12 cellular contexts compared by ENCODE assay signal in the genomic region with DNA sequence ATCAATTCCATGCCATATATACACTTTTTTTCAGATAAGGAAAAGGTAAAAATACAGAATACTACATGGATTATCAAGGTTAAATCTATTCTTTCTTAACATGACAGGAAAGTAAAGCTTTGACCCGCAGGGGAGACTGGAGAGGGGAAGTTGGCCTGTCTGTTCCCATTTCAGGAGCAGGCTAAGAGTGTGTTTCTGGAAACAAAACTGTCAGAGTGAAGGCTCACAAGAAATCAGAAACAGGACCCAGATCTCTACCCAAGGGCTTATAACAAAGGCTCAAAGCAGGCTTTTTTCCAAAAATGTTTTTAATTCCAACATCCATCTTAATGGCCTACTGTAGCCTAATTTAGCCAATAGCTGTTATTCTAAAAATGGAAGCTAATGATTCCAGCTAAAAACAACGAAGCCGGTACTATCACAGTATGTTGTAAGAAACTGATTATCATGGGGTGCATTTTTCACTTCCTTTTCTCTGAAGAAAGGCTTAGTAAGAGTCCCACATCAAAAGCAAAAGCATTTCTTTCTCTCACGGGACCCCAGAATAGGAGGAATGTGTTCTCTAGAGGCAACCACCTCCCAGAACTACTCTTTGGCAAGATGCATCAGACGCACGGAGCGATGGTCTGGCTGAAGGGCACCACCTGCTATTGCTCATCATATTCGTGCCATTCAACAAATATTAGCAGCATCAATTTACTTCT. TPM values are rescaled to one million over a fixed set of nuclear protein-coding genes. Genes with fewer than 3 reads are reported as not detected.
DNase-seq lines count a peak whose midpoint lies in the region; ATAC-seq, FAIRE-seq and TF ChIP-seq lines count a peak whose summit lies in the region.
"Had no signal": no experiment of that assay in that cellular context is flagged by ENCODE, and none has a peak within 500 bp of the region (broad histone marks: within the 10 kb centered on the region; RNA-seq: fewer than 3 reads in every experiment).

No MANE protein-coding gene starts in this region.

- H3K36me3 ChIP-seq in H7 (replicated peaks; ENCODE audit: control insufficient read depth, insufficient read depth, low read length), result no peaks in the 10 kb centered on the region; the same call in 1 of the 2 replicates

- H3K27me3 ChIP-seq in H7 (ENCODE audit: control insufficient read depth, insufficient read depth, low read length), result no peaks in the 10 kb centered on the region
- H3K27me3 ChIP-seq: left lung had no signal

- no peak overlapping the region for H3K4me3 ChIP-seq in H7 (ENCODE audit: insufficient read depth, low read depth, low read length)
- H3K4me3 ChIP-seq: left lung had no signal

- FAIRE-seq in GM19239 (lab: Jason Lieb, UNC), result peak; percentile 75

- H3K9me3 Mint-ChIP-seq in IgD-negative memory B cell (no peaks in the 10 kb centered on the region), natural killer cell (no peaks in the 10 kb centered on the region)
- H3K9me3 Mint-ChIP-seq: brain had no signal

- DNase-seq in GM19239 (ENCODE audit: insufficient read length, low spot score), result no peak
- DNase-seq in pons (ENCODE audit: low spot score), result peak; percentile 52
- no peak for DNase-seq in stimulated activated CD4-positive, alpha-beta T cell treated with anti-CD3 and anti-CD28 coated beads, Interleukin-15, amount 100 ng/mL, for 24 hours
- no peak for DNase-seq in natural killer cell
- no peak for DNase-seq in H7
- DNase-seq in nucleus accumbens (lab: John Stamatoyannopoulos, UW), result no peak
- DNase-seq: left lung, NCI-H187 treated with DMSO at 0.1 percent for 48 hours, SK-N-SH had no signal

- H3K36me3 Mint-ChIP-seq in IgD-negative memory B cell, result no peaks in the 10 kb centered on the region
- no peaks in the 10 kb centered on the region for H3K36me3 Mint-ChIP-seq in natural killer cell
- H3K36me3 Mint-ChIP-seq: brain had no signal

- H3K27ac Mint-ChIP-seq in IgD-negative memory B cell (peak overlapping the region in 2 of 3 donors; percentile 19 to 74), natural killer cell (no peak overlapping the region)
- H3K27ac Mint-ChIP-seq: brain had no signal

- intact Hi-C loops in natural killer cell (cut with micrococcal nuclease), result no loop called here

- H3K27me3 Mint-ChIP-seq in IgD-negative memory B cell, result peaks cover 3% of the 10 kb centered on the region
- H3K27me3 Mint-ChIP-seq in natural killer cell (ENCODE audit: low read depth in 2 of 2), result peaks cover 0 to 3% of the 10 kb centered on the region in 2 donors
- H3K27me3 Mint-ChIP-seq: brain had no signal

- TF ChIP-seq CTCF in natural killer cell (IDR thresholded peaks at IDR 0.05), result no peak

- H3K4me3 Mint-ChIP-seq in IgD-negative memory B cell, result peak overlapping the region in 1 of 4 donors; percentile 74
- H3K4me3 Mint-ChIP-seq in natural killer cell, result no peak overlapping the region
- H3K4me3 Mint-ChIP-seq: brain had no signal

- ATAC-seq in HG02763 (IDR thresholded peaks at IDR 0.05; ENCODE audit: unreplicated experiment), result peak; percentile 66
- no peak for ATAC-seq in natural killer cell
- ATAC-seq: left lung had no signal

- H3K4me1 Mint-ChIP-seq in IgD-negative memory B cell (peaks cover 3 to 11% (median 9%) of the 10 kb centered on the region in 3 donors), natural killer cell (no peaks in the 10 kb centered on the region)

RNA-seq across cellular contexts. Expression of a gene that starts 41.4 kb away (rescaled TPM):
- polyA plus RNA-seq in IgD-negative memory B cell, result 13.2 TPM
- 10 to 100 TPM; 13.9 to 22.0 (median 20.6) TPM for total RNA-seq in natural killer cell
- 30.4 and 33.0 TPM in 2 replicates for total RNA-seq in H7 (2014; rRNA removed; shearing (Covaris generic))

Comparison
In these comparisons a context has a peak if more than half of its experiments do, and no peak if none do; other contexts are left out.
1. H3K27ac Mint-ChIP-seq: peak in IgD-negative memory B cell (2 of 3); none in natural killer cell (0 of 2).